In genomic region chr1:213986020-213986924, GRCh38 we compare ENCODE assay signal across 11 cellular contexts. TPM values are rescaled to one million over a fixed set of nuclear protein-coding genes. Genes with fewer than 3 reads are reported as not detected.
DNase-seq lines count a peak whose midpoint lies in the region; TF ChIP-seq lines count a peak whose summit lies in the region.
"Had no signal": no experiment of that assay in that cellular context is flagged by ENCODE, and none has a peak within 500 bp of the region (broad histone marks: within the 10 kb centered on the region; RNA-seq: fewer than 3 reads in every experiment).

No MANE protein-coding gene starts in this region.

- no peak overlapping the region for H3K27ac Mint-ChIP-seq in T-helper 2 cell treated with Interferon-gamma antibody and Interleukin-4, amounts not matched to agents 5 μg/mL and 100 μg/mL, for 36 hours
- H3K27ac Mint-ChIP-seq in neural crest cell (ENCODE audit: unreplicated experiment), result no peak overlapping the region
- no peak overlapping the region for H3K27ac Mint-ChIP-seq in HFFc6

- peak overlapping the region; percentile 46 for H3K4me3 Mint-ChIP-seq in T-helper 2 cell treated with Interferon-gamma antibody and Interleukin-4, amounts not matched to agents 5 μg/mL and 100 μg/mL, for 36 hours
- H3K4me3 Mint-ChIP-seq in neural crest cell (peak overlapping the region; percentile 98), HFFc6 (no peak overlapping the region)

- H3K4me3 ChIP-seq in dorsolateral prefrontal cortex, result peak overlapping the region in 43 of 59 donors; percentile 7 to 87 (median 69)

- peaks cover 36% of the 10 kb centered on the region for H3K4me1 Mint-ChIP-seq in T-helper 2 cell treated with Interferon-gamma antibody and Interleukin-4, amounts not matched to agents 5 μg/mL and 100 μg/mL, for 36 hours (ENCODE audit: low read depth)
- H3K4me1 Mint-ChIP-seq in neural crest cell (peaks cover 72% of the 10 kb centered on the region), HFFc6 (ENCODE audit: low read depth) (peaks cover 13% of the 10 kb centered on the region)

- DNase-seq in T-helper 2 cell treated with Interferon-gamma antibody and Interleukin-4, amounts not matched to agents 5 μg/mL and 100 μg/mL, for 36 hours (ENCODE audit: low spot score), result no peak
- DNase-seq in T-helper 2 cell (no peak), HT-29 (ENCODE audit: low spot score) (peak; percentile 38), dorsolateral prefrontal cortex (no peak), neural crest cell (ENCODE audit: low read depth, low spot score) (no peak), GM10266 (ENCODE audit: extremely low spot score) (no peak), NCI-H2107 treated with DMSO at 0.1 percent for 48 hours (lab: John Stamatoyannopoulos, UW; ENCODE audit: unreplicated experiment) (no peak), HFFc6 (no peak)
- DNase-seq: hypothalamus had no signal

- TF ChIP-seq CTCF in dorsolateral prefrontal cortex (IDR thresholded peaks at IDR 0.05 in 54 of 56, conservative IDR thresholded peaks at IDR 0.05 in 2 of 56; ENCODE audit: low read depth in 1 of 56, partially characterized antibody in 56 of 56) (no peak), neural crest cell (conservative IDR thresholded peaks at IDR 0.05) (no peak), GM10266 (IDR thresholded peaks at IDR 0.05; ENCODE audit: control insufficient read depth, insufficient read depth, low read depth, missing control alignments) (no peak), HFFc6 (IDR thresholded peaks at IDR 0.05) (no peak)

- H3K27ac ChIP-seq in dorsolateral prefrontal cortex, result peak overlapping the region in 41 of 59 donors; percentile 17 to 96 (median 90)
- H3K27ac ChIP-seq: parathyroid adenoma had no signal

- H3K27me3 Mint-ChIP-seq in T-helper 2 cell treated with Interferon-gamma antibody and Interleukin-4, amounts not matched to agents 5 μg/mL and 100 μg/mL, for 36 hours (ENCODE audit: low read depth), result peaks cover 92% of the 10 kb centered on the region
- H3K27me3 Mint-ChIP-seq in neural crest cell (ENCODE audit: low read depth) (peaks cover 95% of the 10 kb centered on the region), HFFc6 (ENCODE audit: insufficient read depth) (peaks cover 41% of the 10 kb centered on the region)

- intact Hi-C loops in dorsolateral prefrontal cortex (cut with DNase I), result loop anchor here (5.0 to 10.0 kb wide), 5 partner anchors 139 to 849 kb away; no protein-coding TSS in a partner anchor

- H3K9me3 Mint-ChIP-seq in T-helper 2 cell treated with Interferon-gamma antibody and Interleukin-4, amounts not matched to agents 5 μg/mL and 100 μg/mL, for 36 hours, result no peaks in the 10 kb centered on the region
- no peaks in the 10 kb centered on the region for H3K9me3 Mint-ChIP-seq in neural crest cell
- peaks cover 3% of the 10 kb centered on the region; the same call in 1 of the 2 replicates for H3K9me3 Mint-ChIP-seq in HFFc6

- peaks cover 0 to 83% (median 51%) of the 10 kb centered on the region in 45 donors for H3K27me3 ChIP-seq in dorsolateral prefrontal cortex

- H3K36me3 Mint-ChIP-seq in T-helper 2 cell treated with Interferon-gamma antibody and Interleukin-4, amounts not matched to agents 5 μg/mL and 100 μg/mL, for 36 hours (ENCODE audit: low read depth), result peaks cover 6% of the 10 kb centered on the region
- H3K36me3 Mint-ChIP-seq in neural crest cell (ENCODE audit: low read depth), result no peaks in the 10 kb centered on the region
- no peaks in the 10 kb centered on the region for H3K36me3 Mint-ChIP-seq in HFFc6 (ENCODE audit: low read depth)

RNA-seq across cellular contexts. Expression of gene PROX1, which starts 1.5 kb away (rescaled TPM):
- total RNA-seq in HT-29 (2014; rRNA removed; shearing (Covaris generic)), result 0.94 and 1.0 TPM in 2 replicates
- 100 to 1,000 TPM in 1 of 120 experiments, 10 to 100 TPM in 119; 15.7 to 146 (median 33.4) TPM for total RNA-seq in dorsolateral prefrontal cortex
- 14.3 and 17.5 TPM in 2 replicates for total RNA-seq in neural crest cell
- total RNA-seq in HFFc6 (2021; fragmentation: NEBNext Ultra II Directional; extraction: Animal tissue kit (Norgen Biotek cat#: 25700)), result under 1 TPM; 0.14 to 0.96 (median 0.31) TPM
- total RNA-seq: activated CD8-positive, alpha-beta memory T cell treated with anti-CD3 and anti-CD28 coated beads for 36 hours had no signal
